16 cellular contexts compared by ENCODE assay signal in genomic region chr2:102780467-102780866, GRCh38. TPM values are rescaled to one million over a fixed set of nuclear protein-coding genes. Genes with fewer than 3 reads are reported as not detected.
DNase-seq lines count a peak whose midpoint lies in the region; ATAC-seq and TF ChIP-seq lines count a peak whose summit lies in the region.
"Had no signal": no experiment of that assay in that cellular context is flagged by ENCODE, and none has a peak within 500 bp of the region (broad histone marks: within the 10 kb centered on the region; RNA-seq: fewer than 3 reads in every experiment).

No MANE protein-coding gene starts in this region.

- TF ChIP-seq CTCF in natural killer cell (IDR thresholded peaks at IDR 0.05): no peak

- peak; percentile 75 for ATAC-seq in activated naive CD8-positive, alpha-beta T cell treated with anti-CD3 and anti-CD28 coated beads, Interleukin-2, amount 10 ng/mL, durations not matched to agents 7 days and 5 days (ENCODE audit: low read depth)
- ATAC-seq in activated naive CD8-positive, alpha-beta T cell treated with anti-CD3 and anti-CD28 coated beads, Interleukin-2, amount 50 U/mL, for 24 hours: no peak
- peak; percentile 39 for ATAC-seq in activated CD8-positive, alpha-beta T cell treated with anti-CD3 and anti-CD28 coated beads, Interleukin-2, amount 10 ng/mL, durations not matched to agents 7 days and 5 days
- ATAC-seq in natural killer cell: peak; percentile 44 to 64 (median 50)
- peak; percentile 83 for ATAC-seq in stimulated activated naive CD8-positive, alpha-beta T cell treated with anti-CD3 and anti-CD28 coated beads, Interleukin-15, amount 100 ng/mL, for 72 hours

- no peak overlapping the region for H3K4me3 Mint-ChIP-seq in activated naive CD8-positive, alpha-beta T cell treated with anti-CD3 and anti-CD28 coated beads, Interleukin-2, amount 10 ng/mL, durations not matched to agents 7 days and 5 days
- no peak overlapping the region for H3K4me3 Mint-ChIP-seq in activated naive CD8-positive, alpha-beta T cell treated with anti-CD3 and anti-CD28 coated beads, Interleukin-2, amount 50 U/mL, for 24 hours
- no peak overlapping the region for H3K4me3 Mint-ChIP-seq in activated CD8-positive, alpha-beta T cell treated with anti-CD3 and anti-CD28 coated beads, Interleukin-2, amount 10 ng/mL, durations not matched to agents 7 days and 5 days
- H3K4me3 Mint-ChIP-seq in natural killer cell: no peak overlapping the region
- no peak overlapping the region for H3K4me3 Mint-ChIP-seq in stimulated activated naive CD8-positive, alpha-beta T cell treated with anti-CD3 and anti-CD28 coated beads, Interleukin-15, amount 100 ng/mL, for 72 hours
- H3K4me3 Mint-ChIP-seq: CD4-positive, CD25-positive, alpha-beta regulatory T cell; H9 had no signal

- H3K9me3 Mint-ChIP-seq in activated naive CD8-positive, alpha-beta T cell treated with anti-CD3 and anti-CD28 coated beads, Interleukin-2, amount 10 ng/mL, durations not matched to agents 7 days and 5 days: no peaks in the 10 kb centered on the region
- no peaks in the 10 kb centered on the region for H3K9me3 Mint-ChIP-seq in activated naive CD8-positive, alpha-beta T cell treated with anti-CD3 and anti-CD28 coated beads, Interleukin-2, amount 50 U/mL, for 24 hours
- H3K9me3 Mint-ChIP-seq in activated CD8-positive, alpha-beta T cell treated with anti-CD3 and anti-CD28 coated beads, Interleukin-2, amount 10 ng/mL, durations not matched to agents 7 days and 5 days (ENCODE audit: insufficient read depth): no peaks in the 10 kb centered on the region
- H3K9me3 Mint-ChIP-seq in natural killer cell: no peaks in the 10 kb centered on the region
- no peaks in the 10 kb centered on the region for H3K9me3 Mint-ChIP-seq in stimulated activated naive CD8-positive, alpha-beta T cell treated with anti-CD3 and anti-CD28 coated beads, Interleukin-15, amount 100 ng/mL, for 72 hours
- H3K9me3 Mint-ChIP-seq: H9 had no signal

- peaks cover 9% of the 10 kb centered on the region for H3K4me1 Mint-ChIP-seq in activated naive CD8-positive, alpha-beta T cell treated with anti-CD3 and anti-CD28 coated beads, Interleukin-2, amount 10 ng/mL, durations not matched to agents 7 days and 5 days
- H3K4me1 Mint-ChIP-seq in activated naive CD8-positive, alpha-beta T cell treated with anti-CD3 and anti-CD28 coated beads, Interleukin-2, amount 50 U/mL, for 24 hours: peaks cover 5% of the 10 kb centered on the region
- H3K4me1 Mint-ChIP-seq in activated CD8-positive, alpha-beta T cell treated with anti-CD3 and anti-CD28 coated beads, Interleukin-2, amount 10 ng/mL, durations not matched to agents 7 days and 5 days (ENCODE audit: low read depth): peaks cover 10% of the 10 kb centered on the region
- peaks cover 14 to 15% of the 10 kb centered on the region in 2 donors for H3K4me1 Mint-ChIP-seq in natural killer cell
- H3K4me1 Mint-ChIP-seq in stimulated activated naive CD8-positive, alpha-beta T cell treated with anti-CD3 and anti-CD28 coated beads, Interleukin-15, amount 100 ng/mL, for 72 hours: peaks cover 4% of the 10 kb centered on the region
- H3K4me1 Mint-ChIP-seq: CD4-positive, CD25-positive, alpha-beta regulatory T cell had no signal

- intact Hi-C loops in natural killer cell (cut with micrococcal nuclease): no loop called here

- no peak overlapping the region for H3K27ac Mint-ChIP-seq in activated naive CD8-positive, alpha-beta T cell treated with anti-CD3 and anti-CD28 coated beads, Interleukin-2, amount 10 ng/mL, durations not matched to agents 7 days and 5 days
- H3K27ac Mint-ChIP-seq in activated naive CD8-positive, alpha-beta T cell treated with anti-CD3 and anti-CD28 coated beads, Interleukin-2, amount 50 U/mL, for 24 hours: no peak overlapping the region
- no peak overlapping the region for H3K27ac Mint-ChIP-seq in activated CD8-positive, alpha-beta T cell treated with anti-CD3 and anti-CD28 coated beads, Interleukin-2, amount 10 ng/mL, durations not matched to agents 7 days and 5 days
- no peak overlapping the region for H3K27ac Mint-ChIP-seq in natural killer cell
- no peak overlapping the region for H3K27ac Mint-ChIP-seq in stimulated activated naive CD8-positive, alpha-beta T cell treated with anti-CD3 and anti-CD28 coated beads, Interleukin-15, amount 100 ng/mL, for 72 hours
- H3K27ac Mint-ChIP-seq: CD4-positive, CD25-positive, alpha-beta regulatory T cell; H9 had no signal

- CTCF ChIA-PET in activated CD8-positive, alpha-beta T cell treated with anti-CD3 and anti-CD28 coated beads, Interleukin-2, amount 10 ng/mL, durations not matched to agents 7 days and 5 days (lab: Charles Lee): interaction anchor here (2.4 kb wide), 1 partner anchor 27 kb away, joined by 10 read pairs; no protein-coding TSS in a partner anchor

- peaks cover 3% of the 10 kb centered on the region for H3K27me3 Mint-ChIP-seq in activated naive CD8-positive, alpha-beta T cell treated with anti-CD3 and anti-CD28 coated beads, Interleukin-2, amount 10 ng/mL, durations not matched to agents 7 days and 5 days
- no peaks in the 10 kb centered on the region for H3K27me3 Mint-ChIP-seq in activated naive CD8-positive, alpha-beta T cell treated with anti-CD3 and anti-CD28 coated beads, Interleukin-2, amount 50 U/mL, for 24 hours
- H3K27me3 Mint-ChIP-seq in activated CD8-positive, alpha-beta T cell treated with anti-CD3 and anti-CD28 coated beads, Interleukin-2, amount 10 ng/mL, durations not matched to agents 7 days and 5 days (ENCODE audit: low read depth): no peaks in the 10 kb centered on the region
- peaks cover 0 to 12% of the 10 kb centered on the region in 2 donors for H3K27me3 Mint-ChIP-seq in natural killer cell (ENCODE audit: low read depth in 2 of 2)
- no peaks in the 10 kb centered on the region for H3K27me3 Mint-ChIP-seq in stimulated activated naive CD8-positive, alpha-beta T cell treated with anti-CD3 and anti-CD28 coated beads, Interleukin-15, amount 100 ng/mL, for 72 hours
- H3K27me3 Mint-ChIP-seq: CD4-positive, CD25-positive, alpha-beta regulatory T cell had no signal

- POLR2A ChIA-PET in activated naive CD8-positive, alpha-beta T cell treated with anti-CD3 and anti-CD28 coated beads, Interleukin-2, amount 10 ng/mL, durations not matched to agents 7 days and 5 days (lab: Charles Lee): no interaction called here
- POLR2A ChIA-PET in activated CD8-positive, alpha-beta T cell treated with anti-CD3 and anti-CD28 coated beads, Interleukin-2, amount 10 ng/mL, durations not matched to agents 7 days and 5 days (lab: Charles Lee): no interaction called here

- H3K36me3 Mint-ChIP-seq in activated naive CD8-positive, alpha-beta T cell treated with anti-CD3 and anti-CD28 coated beads, Interleukin-2, amount 10 ng/mL, durations not matched to agents 7 days and 5 days: peaks cover 4% of the 10 kb centered on the region
- peaks cover 7% of the 10 kb centered on the region for H3K36me3 Mint-ChIP-seq in activated naive CD8-positive, alpha-beta T cell treated with anti-CD3 and anti-CD28 coated beads, Interleukin-2, amount 50 U/mL, for 24 hours (ENCODE audit: low read depth)
- no peaks in the 10 kb centered on the region for H3K36me3 Mint-ChIP-seq in activated CD8-positive, alpha-beta T cell treated with anti-CD3 and anti-CD28 coated beads, Interleukin-2, amount 10 ng/mL, durations not matched to agents 7 days and 5 days (ENCODE audit: low read depth)
- H3K36me3 Mint-ChIP-seq in natural killer cell: no peaks in the 10 kb centered on the region

- no peak for DNase-seq in activated naive CD8-positive, alpha-beta T cell treated with anti-CD3 and anti-CD28 coated beads, Interleukin-2, amount 10 ng/mL, durations not matched to agents 7 days and 5 days
- no peak for DNase-seq in activated naive CD8-positive, alpha-beta T cell treated with anti-CD3 and anti-CD28 coated beads, Interleukin-2, amount 50 U/mL, for 24 hours
- DNase-seq in activated CD8-positive, alpha-beta T cell treated with anti-CD3 and anti-CD28 coated beads, Interleukin-2, amount 10 ng/mL, durations not matched to agents 7 days and 5 days: peak; percentile 38
- no peak for DNase-seq in natural killer cell
- no peak for DNase-seq in stimulated activated naive CD8-positive, alpha-beta T cell treated with anti-CD3 and anti-CD28 coated beads, Interleukin-15, amount 100 ng/mL, for 72 hours
- no peak for DNase-seq in stimulated activated CD4-positive, alpha-beta T cell treated with anti-CD3 and anti-CD28 coated beads, Interleukin-12 subunit alpha, Interleukin-12 subunit beta, amount 100 ng/mL, for 4 hours
- no peak for DNase-seq in cerebellar cortex (ENCODE audit: low spot score)
- no peak for DNase-seq in central memory CD4-positive, alpha-beta T cell
- DNase-seq: 8988T; Calu3; CD4-positive, CD25-positive, alpha-beta regulatory T cell; DMS 273 treated with DMSO at 0.1 percent for 48 hours; DMS79; EL; GOT3; H9 had no signal

RNA-seq across cellular contexts. Expression of gene TMEM182, which starts 18.6 kb away (rescaled TPM):
- total RNA-seq in activated naive CD8-positive, alpha-beta T cell treated with anti-CD3 and anti-CD28 coated beads, Interleukin-2, amount 10 ng/mL, durations not matched to agents 7 days and 5 days: 1 to 10 TPM; 3.6 to 6.0 TPM
- total RNA-seq in activated CD8-positive, alpha-beta T cell treated with anti-CD3 and anti-CD28 coated beads, Interleukin-2, amount 10 ng/mL, durations not matched to agents 7 days and 5 days: 1 to 10 TPM; 3.1 to 4.4 TPM
- 1 to 10 TPM; 3.2 to 4.9 (median 4.1) TPM for total RNA-seq in natural killer cell
